3 cellular contexts compared by ENCODE assay signal in the genomic region with DNA sequence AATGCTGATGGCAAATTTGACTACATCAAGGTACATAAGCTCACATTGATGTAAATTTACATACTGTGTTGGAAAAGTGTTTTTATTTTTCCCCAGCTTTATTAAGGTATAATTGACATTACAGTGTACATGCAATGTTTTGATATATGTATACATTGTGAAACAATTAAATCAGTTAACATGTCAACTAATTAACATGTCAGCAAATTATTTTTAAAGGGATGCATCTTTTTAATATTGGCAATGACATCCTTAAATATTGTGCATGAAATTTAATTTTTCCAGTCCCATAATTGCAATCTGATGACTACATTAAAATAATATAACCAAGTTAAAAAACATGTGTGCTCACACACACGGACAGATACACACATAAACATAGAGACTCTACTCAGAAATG.
TF ChIP-seq lines count a peak whose summit lies in the region.

No MANE protein-coding gene starts in this region.

TF ChIP-seq in A549, 52 proteins besides CTCF, POLR2A, EP300 and RAD21:
- TF ChIP-seq MAFK (IDR thresholded peaks at IDR 0.05; ENCODE audit: partially characterized antibody) (peak; percentile 48), MYC (IDR thresholded peaks at IDR 0.05; ENCODE audit: borderline replicate concordance, low read length) (no peak)
TF ChIP-seq in A549: peak in this region for 1.

TF ChIP-seq in IMR-90, 13 proteins besides CTCF, POLR2A, EP300 and RAD21:
- TF ChIP-seq NFE2L2 (IDR thresholded peaks at IDR 0.05; ENCODE audit: low read depth, low read length) (no peak), CHD1 (IDR thresholded peaks at IDR 0.05; ENCODE audit: low read depth, low read length) (no peak), MAFK (IDR thresholded peaks at IDR 0.05; ENCODE audit: low read depth, low read length) (peak; percentile 71), MXI1 (IDR thresholded peaks at IDR 0.05; ENCODE audit: borderline replicate concordance, low read depth, low read length) (no peak)
- TF ChIP-seq, protein P1, sequence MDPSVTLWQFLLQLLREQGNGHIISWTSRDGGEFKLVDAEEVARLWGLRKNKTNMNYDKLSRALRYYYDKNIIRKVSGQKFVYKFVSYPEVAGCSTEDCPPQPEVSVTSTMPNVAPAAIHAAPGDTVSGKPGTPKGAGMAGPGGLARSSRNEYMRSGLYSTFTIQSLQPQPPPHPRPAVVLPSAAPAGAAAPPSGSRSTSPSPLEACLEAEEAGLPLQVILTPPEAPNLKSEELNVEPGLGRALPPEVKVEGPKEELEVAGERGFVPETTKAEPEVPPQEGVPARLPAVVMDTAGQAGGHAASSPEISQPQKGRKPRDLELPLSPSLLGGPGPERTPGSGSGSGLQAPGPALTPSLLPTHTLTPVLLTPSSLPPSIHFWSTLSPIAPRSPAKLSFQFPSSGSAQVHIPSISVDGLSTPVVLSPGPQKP (IDR thresholded peaks at IDR 0.05; ENCODE audit: borderline replicate concordance, low read depth, low read length) = no peak
TF ChIP-seq in IMR-90: peak in this region for 1.

TF ChIP-seq in K562, 482 proteins besides CTCF, POLR2A, EP300 and RAD21:
- TF ChIP-seq MAFF (IDR thresholded peaks at IDR 0.05; ENCODE audit: low read length) = peak; percentile 42; the same call in 1 of the 2 replicates
- TF ChIP-seq MAFK (IDR thresholded peaks at IDR 0.05; ENCODE audit: low read length) = peak; percentile 32; the same call in 1 of the 2 replicates
- TF ChIP-seq EWSR1 (IDR thresholded peaks at IDR 0.05; ENCODE audit: borderline replicate concordance, low read depth, partially characterized antibody) = no peak
- TF ChIP-seq ILF3 (IDR thresholded peaks at IDR 0.05; ENCODE audit: borderline replicate concordance) = no peak
- peak; percentile 46; the same call in 1 of the 2 replicates for TF ChIP-seq MAFG (tag; conservative IDR thresholded peaks at IDR 0.05)
- peak; percentile 85 for TF ChIP-seq ZNF316 (IDR thresholded peaks at IDR 0.05)
- TF ChIP-seq C11orf30 (IDR thresholded peaks at IDR 0.05; ENCODE audit: low read depth) = peak; percentile 51; the same call in 1 of the 2 replicates
- TF ChIP-seq, protein P2, sequence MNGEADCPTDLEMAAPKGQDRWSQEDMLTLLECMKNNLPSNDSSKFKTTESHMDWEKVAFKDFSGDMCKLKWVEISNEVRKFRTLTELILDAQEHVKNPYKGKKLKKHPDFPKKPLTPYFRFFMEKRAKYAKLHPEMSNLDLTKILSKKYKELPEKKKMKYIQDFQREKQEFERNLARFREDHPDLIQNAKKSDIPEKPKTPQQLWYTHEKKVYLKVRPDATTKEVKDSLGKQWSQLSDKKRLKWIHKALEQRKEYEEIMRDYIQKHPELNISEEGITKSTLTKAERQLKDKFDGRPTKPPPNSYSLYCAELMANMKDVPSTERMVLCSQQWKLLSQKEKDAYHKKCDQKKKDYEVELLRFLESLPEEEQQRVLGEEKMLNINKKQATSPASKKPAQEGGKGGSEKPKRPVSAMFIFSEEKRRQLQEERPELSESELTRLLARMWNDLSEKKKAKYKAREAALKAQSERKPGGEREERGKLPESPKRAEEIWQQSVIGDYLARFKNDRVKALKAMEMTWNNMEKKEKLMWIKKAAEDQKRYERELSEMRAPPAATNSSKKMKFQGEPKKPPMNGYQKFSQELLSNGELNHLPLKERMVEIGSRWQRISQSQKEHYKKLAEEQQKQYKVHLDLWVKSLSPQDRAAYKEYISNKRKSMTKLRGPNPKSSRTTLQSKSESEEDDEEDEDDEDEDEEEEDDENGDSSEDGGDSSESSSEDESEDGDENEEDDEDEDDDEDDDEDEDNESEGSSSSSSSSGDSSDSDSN (IDR thresholded peaks at IDR 0.05; ENCODE audit: borderline replicate concordance in 1 of 2, low read depth in 2 of 2, low read length in 2 of 2) = no peak
